Comparison of ENCODE assay signal across 1 cellular context in the genomic region with DNA sequence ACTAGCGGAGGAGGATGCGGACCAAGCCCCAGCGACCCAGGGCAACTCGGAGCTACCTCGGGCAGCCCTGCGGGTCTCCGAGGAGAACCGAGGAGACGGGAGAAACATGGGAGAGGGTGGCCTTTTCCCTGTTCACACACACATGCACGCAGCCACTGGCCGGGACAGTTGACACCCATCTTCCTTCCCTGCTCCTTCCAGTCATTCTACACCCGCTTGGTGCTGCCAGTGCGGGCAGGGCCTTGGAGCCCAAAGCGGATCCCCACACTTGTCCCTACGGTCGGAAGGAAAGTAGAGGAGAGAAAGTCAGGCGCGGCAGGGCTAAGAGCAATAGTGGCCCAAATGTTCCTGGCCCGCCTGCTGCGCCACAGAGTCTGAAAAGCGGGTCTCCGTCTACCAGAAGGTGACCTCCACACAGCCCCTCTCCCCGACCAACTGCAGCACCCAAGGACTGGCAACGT.
TF ChIP-seq lines count a peak whose summit lies in the region.

No MANE protein-coding gene starts in this region.

TF ChIP-seq in GM23338, 12 proteins besides CTCF, POLR2A, EP300 and RAD21 (continued from another document):
- TF ChIP-seq, protein P1, sequence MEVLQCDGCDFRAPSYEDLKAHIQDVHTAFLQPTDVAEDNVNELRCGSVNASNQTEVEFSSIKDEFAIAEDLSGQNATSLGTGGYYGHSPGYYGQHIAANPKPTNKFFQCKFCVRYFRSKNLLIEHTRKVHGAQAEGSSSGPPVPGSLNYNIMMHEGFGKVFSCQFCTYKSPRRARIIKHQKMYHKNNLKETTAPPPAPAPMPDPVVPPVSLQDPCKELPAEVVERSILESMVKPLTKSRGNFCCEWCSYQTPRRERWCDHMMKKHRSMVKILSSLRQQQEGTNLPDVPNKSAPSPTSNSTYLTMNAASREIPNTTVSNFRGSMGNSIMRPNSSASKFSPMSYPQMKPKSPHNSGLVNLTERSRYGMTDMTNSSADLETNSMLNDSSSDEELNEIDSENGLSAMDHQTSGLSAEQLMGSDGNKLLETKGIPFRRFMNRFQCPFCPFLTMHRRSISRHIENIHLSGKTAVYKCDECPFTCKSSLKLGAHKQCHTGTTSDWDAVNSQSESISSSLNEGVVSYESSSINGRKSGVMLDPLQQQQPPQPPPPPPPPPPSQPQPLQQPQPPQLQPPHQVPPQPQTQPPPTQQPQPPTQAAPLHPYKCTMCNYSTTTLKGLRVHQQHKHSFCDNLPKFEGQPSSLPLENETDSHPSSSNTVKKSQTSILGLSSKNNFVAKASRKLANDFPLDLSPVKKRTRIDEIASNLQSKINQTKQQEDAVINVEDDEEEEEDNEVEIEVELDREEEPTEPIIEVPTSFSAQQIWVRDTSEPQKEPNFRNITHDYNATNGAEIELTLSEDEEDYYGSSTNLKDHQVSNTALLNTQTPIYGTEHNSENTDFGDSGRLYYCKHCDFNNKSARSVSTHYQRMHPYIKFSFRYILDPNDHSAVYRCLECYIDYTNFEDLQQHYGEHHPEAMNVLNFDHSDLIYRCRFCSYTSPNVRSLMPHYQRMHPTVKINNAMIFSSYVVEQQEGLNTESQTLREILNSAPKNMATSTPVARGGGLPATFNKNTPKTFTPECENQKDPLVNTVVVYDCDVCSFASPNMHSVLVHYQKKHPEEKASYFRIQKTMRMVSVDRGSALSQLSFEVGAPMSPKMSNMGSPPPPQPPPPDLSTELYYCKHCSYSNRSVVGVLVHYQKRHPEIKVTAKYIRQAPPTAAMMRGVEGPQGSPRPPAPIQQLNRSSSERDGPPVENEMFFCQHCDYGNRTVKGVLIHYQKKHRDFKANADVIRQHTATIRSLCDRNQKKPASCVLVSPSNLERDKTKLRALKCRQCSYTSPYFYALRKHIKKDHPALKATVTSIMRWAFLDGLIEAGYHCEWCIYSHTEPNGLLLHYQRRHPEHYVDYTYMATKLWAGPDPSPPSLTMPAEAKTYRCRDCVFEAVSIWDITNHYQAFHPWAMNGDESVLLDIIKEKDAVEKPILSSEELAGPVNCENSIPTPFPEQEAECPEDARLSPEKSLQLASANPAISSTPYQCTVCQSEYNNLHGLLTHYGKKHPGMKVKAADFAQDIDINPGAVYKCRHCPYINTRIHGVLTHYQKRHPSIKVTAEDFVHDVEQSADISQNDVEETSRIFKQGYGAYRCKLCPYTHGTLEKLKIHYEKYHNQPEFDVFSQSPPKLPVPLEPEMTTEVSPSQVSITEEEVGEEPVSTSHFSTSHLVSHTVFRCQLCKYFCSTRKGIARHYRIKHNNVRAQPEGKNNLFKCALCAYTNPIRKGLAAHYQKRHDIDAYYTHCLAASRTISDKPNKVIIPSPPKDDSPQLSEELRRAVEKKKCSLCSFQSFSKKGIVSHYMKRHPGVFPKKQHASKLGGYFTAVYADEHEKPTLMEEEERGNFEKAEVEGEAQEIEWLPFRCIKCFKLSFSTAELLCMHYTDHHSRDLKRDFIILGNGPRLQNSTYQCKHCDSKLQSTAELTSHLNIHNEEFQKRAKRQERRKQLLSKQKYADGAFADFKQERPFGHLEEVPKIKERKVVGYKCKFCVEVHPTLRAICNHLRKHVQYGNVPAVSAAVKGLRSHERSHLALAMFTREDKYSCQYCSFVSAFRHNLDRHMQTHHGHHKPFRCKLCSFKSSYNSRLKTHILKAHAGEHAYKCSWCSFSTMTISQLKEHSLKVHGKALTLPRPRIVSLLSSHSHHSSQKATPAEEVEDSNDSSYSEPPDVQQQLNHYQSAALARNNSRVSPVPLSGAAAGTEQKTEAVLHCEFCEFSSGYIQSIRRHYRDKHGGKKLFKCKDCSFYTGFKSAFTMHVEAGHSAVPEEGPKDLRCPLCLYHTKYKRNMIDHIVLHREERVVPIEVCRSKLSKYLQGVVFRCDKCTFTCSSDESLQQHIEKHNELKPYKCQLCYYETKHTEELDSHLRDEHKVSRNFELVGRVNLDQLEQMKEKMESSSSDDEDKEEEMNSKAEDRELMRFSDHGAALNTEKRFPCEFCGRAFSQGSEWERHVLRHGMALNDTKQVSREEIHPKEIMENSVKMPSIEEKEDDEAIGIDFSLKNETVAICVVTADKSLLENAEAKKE (CRISPR knock-in tag; IDR thresholded peaks at IDR 0.05), result no peak
- TF ChIP-seq CREB1 (CRISPR knock-in tag; IDR thresholded peaks at IDR 0.05; ENCODE audit: low read depth), result no peak
- no peak for TF ChIP-seq POLR2AphosphoS5 (IDR thresholded peaks at IDR 0.05; ENCODE audit: low read depth)
- TF ChIP-seq ZNF331 (CRISPR knock-in tag; IDR thresholded peaks at IDR 0.05; ENCODE audit: low read depth), result no peak
- TF ChIP-seq STAT1 (IDR thresholded peaks at IDR 0.05; ENCODE audit: unreplicated experiment), result no peak
